20 cellular contexts compared by ENCODE assay signal in the genomic region with DNA sequence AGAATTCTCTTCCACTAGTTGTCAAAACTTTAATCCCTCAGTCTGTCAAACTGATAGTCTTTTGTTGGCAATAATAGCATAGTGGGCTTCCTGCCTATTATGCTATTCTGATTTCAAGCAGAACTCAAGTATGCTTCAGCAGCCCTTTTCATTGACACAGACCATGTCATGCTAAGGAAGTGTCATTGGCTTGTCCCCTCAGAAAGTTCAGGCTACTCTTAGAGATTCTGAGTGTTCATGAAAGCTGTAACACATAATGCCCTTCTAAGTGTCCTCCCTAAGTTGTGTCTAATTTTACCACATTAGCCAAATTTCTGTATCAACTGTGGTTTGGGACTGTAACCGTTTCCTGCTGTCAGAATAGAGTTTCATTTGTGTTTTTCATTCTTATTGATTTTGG.
"Had no signal": no experiment of that assay in that cellular context is flagged by ENCODE, and none has a peak within 500 bp of the region (broad histone marks: within the 10 kb centered on the region; RNA-seq: fewer than 3 reads in every experiment).

No MANE protein-coding gene starts in this region.

- H3K9me3 Mint-ChIP-seq: activated naive CD4-positive, alpha-beta T cell treated with anti-CD3 and anti-CD28 coated beads for 36 hours; activated T-cell treated with anti-CD3 and anti-CD28 coated beads, Interleukin-2, amount 50 U/mL, for 4 hours; neural progenitor cell had no signal

- H3K36me3 ChIP-seq: neural progenitor cell, prostate gland had no signal

- H3K9ac ChIP-seq: neural progenitor cell had no signal

- H3K27me3 Mint-ChIP-seq: naive B cell had no signal

- H3K27me3 ChIP-seq: body of pancreas, dorsolateral prefrontal cortex, hepatocyte, neural progenitor cell, tibial nerve had no signal

- H3K9me3 ChIP-seq: body of pancreas, mucosa of descending colon, prostate gland, tibial nerve had no signal

- H3K4me1 Mint-ChIP-seq: naive B cell had no signal

- H3K4me3 Mint-ChIP-seq: activated naive CD4-positive, alpha-beta T cell treated with anti-CD3 and anti-CD28 coated beads for 36 hours; activated T-cell treated with anti-CD3 and anti-CD28 coated beads, Interleukin-2, amount 50 U/mL, for 4 hours; naive B cell; neural progenitor cell had no signal

- H3K36me3 Mint-ChIP-seq: naive B cell had no signal

- H3K27ac ChIP-seq: body of pancreas, dorsolateral prefrontal cortex, hepatocyte, neural progenitor cell, prostate gland, tibial nerve had no signal

- FAIRE-seq: colon, urothelium cell line had no signal

- H2AFZ ChIP-seq: hepatocyte, neural progenitor cell had no signal

- H3K4me3 ChIP-seq: body of pancreas, dorsolateral prefrontal cortex, hepatocyte, mucosa of descending colon, neural progenitor cell, prostate gland, tibial nerve had no signal

- ATAC-seq: activated CD4-positive, CD25-positive, alpha-beta regulatory T cell treated with anti-CD3 and anti-CD28 coated beads, Interleukin-2, amount 50 U/mL, for 24 hours; activated T-cell treated with anti-CD3 and anti-CD28 coated beads, Interleukin-2, amount 50 U/mL, for 4 hours; body of pancreas; mucosa of descending colon; right cardiac atrium; stimulated activated naive CD8-positive, alpha-beta T cell treated with anti-CD3 and anti-CD28 coated beads, Interleukin-15, Interleukin-2, amounts not matched to agents 100 U/mL and 50 U/mL, for 24 hours had no signal

- H3K27ac Mint-ChIP-seq: activated naive CD4-positive, alpha-beta T cell treated with anti-CD3 and anti-CD28 coated beads for 36 hours; naive B cell; neural progenitor cell had no signal

- H3K79me2 ChIP-seq: hepatocyte had no signal

- DNase-seq: activated CD4-positive, alpha-beta T cell treated with anti-CD3 and anti-CD28 coated beads, Interleukin-2, amount 50 U/mL, for 1 hour; activated CD8-positive, alpha-beta memory T cell treated with anti-CD3 and anti-CD28 coated beads, Interleukin-2, amount 50 U/mL, for 4 hours; activated naive CD4-positive, alpha-beta T cell treated with anti-CD3 and anti-CD28 coated beads for 36 hours; activated T-cell treated with anti-CD3 and anti-CD28 coated beads, Interleukin-2, amount 50 U/mL, for 4 hours; body of pancreas; central memory CD4-positive, alpha-beta T cell; dorsolateral prefrontal cortex; mesenchymal stem cell; mucosa of descending colon; naive B cell; right cardiac atrium; stimulated activated CD4-positive, alpha-beta T cell treated with anti-CD3 and anti-CD28 coated beads, Interleukin-2, amount 100 ng/mL, for 24 hours; stimulated activated naive CD8-positive, alpha-beta T cell treated with anti-CD3 and anti-CD28 coated beads, Interleukin-15, Interleukin-2, amounts not matched to agents 100 U/mL and 50 U/mL, for 24 hours had no signal

- H3K4me2 ChIP-seq: hepatocyte, neural progenitor cell had no signal
